Comparison of ENCODE assay signal across 17 cellular contexts in genomic region chr6:28947067-28947765, GRCh38. TPM values are rescaled to one million over a fixed set of nuclear protein-coding genes. Genes with fewer than 3 reads are reported as not detected.
DNase-seq lines count a peak whose midpoint lies in the region; ATAC-seq, FAIRE-seq and TF ChIP-seq lines count a peak whose summit lies in the region.
"Had no signal": no experiment of that assay in that cellular context is flagged by ENCODE, and none has a peak within 500 bp of the region (broad histone marks: within the 10 kb centered on the region; RNA-seq: fewer than 3 reads in every experiment).

No MANE protein-coding gene starts in this region.

- no peaks in the 10 kb centered on the region for H3K27me3 Mint-ChIP-seq in nephron progenitor cell (ENCODE audit: low read depth, poor library complexity)

- peaks cover 34% of the 10 kb centered on the region for H3K9me3 Mint-ChIP-seq in nephron progenitor cell

- peaks cover 0 to 3% of the 10 kb centered on the region in 2 experiments; a peak in 1 of 5 replicates for H3K27me3 ChIP-seq in HepG2 (ENCODE audit: control insufficient read depth in 1 of 2, insufficient read depth in 2 of 2, low read length in 2 of 2)
- H3K27me3 ChIP-seq in right lobe of liver = no peaks in the 10 kb centered on the region
- no peaks in the 10 kb centered on the region for H3K27me3 ChIP-seq in RWPE2 (ENCODE audit: insufficient read depth, poor library complexity, severe bottlenecking)
- H3K27me3 ChIP-seq: Peyer's patch had no signal

- peak overlapping the region; percentile 0 for H3K27ac Mint-ChIP-seq in nephron progenitor cell

- H3K4me3 ChIP-seq in HepG2 (replicated peaks in 1 of 3; ENCODE audit: insufficient read depth in 1 of 3, low read depth in 2 of 3, low read length in 3 of 3) = peak overlapping the region in 1 of 3 experiments; percentile 23; a peak in 1 of 6 replicates
- H3K4me3 ChIP-seq in right lobe of liver = no peak overlapping the region
- H3K4me3 ChIP-seq in RWPE2 (ENCODE audit: severe bottlenecking) = no peak overlapping the region
- H3K4me3 ChIP-seq: GM12878, Peyer's patch had no signal

- WGBS in HepG2 (ENCODE audit: low lambda C conversion rate) = 66% methylated on average over 6 of the region's 6 CpGs
- WGBS in right lobe of liver (ENCODE audit: insufficient coverage, low coverage, low lambda C conversion rate, missing lambda C conversion rate) = 81% methylated on average over 2 of the region's 6 CpGs

- no peaks in the 10 kb centered on the region for H4K20me1 ChIP-seq in HepG2 (ENCODE audit: insufficient read depth, low read length)

- CTCF ChIA-PET in HepG2 (lab: Yijun Ruan, JAX; ENCODE audit: low intra/inter-chr PET ratio, low total read pairs) = no interaction called here

- TF ChIP-seq EP300 in HepG2 (IDR thresholded peaks at IDR 0.05; ENCODE audit: low read depth in 2 of 2, low read length in 2 of 2) (no peak), HepG2 (CRISPR knock-in tag; IDR thresholded peaks at IDR 0.05; ENCODE audit: borderline replicate concordance) (no peak)

- intact Hi-C loops in HepG2 (cut with micrococcal nuclease; ENCODE audit: unreplicated experiment) (no loop called here), right lobe of liver (cut with DNase I) (no loop called here)

- no peak overlapping the region for H3K4me3 Mint-ChIP-seq in nephron progenitor cell

- 0 out of 2 replicates have a peak overlapping the region, but pooled peaks have one; percentile 52 for H3K9ac ChIP-seq in HepG2 (ENCODE audit: insufficient read depth, low read depth, low read length)
- H3K9ac ChIP-seq: SK-N-SH had no signal

- no peak overlapping the region for H2AFZ ChIP-seq in HepG2 (ENCODE audit: low read length)

- DNase-seq in HepG2 (ENCODE audit: low spot score) (no peak), right lobe of liver (no peak), RWPE2 (ENCODE audit: low spot score) (no peak), nephron progenitor cell (no peak), 8988T (no peak), NK-92 (lab: John Stamatoyannopoulos, UW; ENCODE audit: unreplicated experiment) (no peak), OCI-M1 (lab: John Stamatoyannopoulos, UW) (no peak)
- DNase-seq: C1 segment of cervical spinal cord, DND-41, KBM-7, NCI-H1417 treated with DMSO at 0.1 percent for 48 hours, NCI-H1930, NCI-H748 treated with DMSO at 0.1 percent for 48 hours, Peyer's patch, SK-N-SH had no signal

- TF ChIP-seq RAD21 in HepG2 (CRISPR knock-in tag; IDR thresholded peaks at IDR 0.05) = no peak

- no peaks in the 10 kb centered on the region for H3K79me2 ChIP-seq in HepG2 (ENCODE audit: insufficient read depth, low read length)

- H3K36me3 ChIP-seq in HepG2 (replicated peaks in 1 of 2; ENCODE audit: control insufficient read depth in 1 of 2, insufficient read depth in 2 of 2, low read length in 2 of 2) (no peaks in the 10 kb centered on the region), right lobe of liver (no peaks in the 10 kb centered on the region), RWPE2 (ENCODE audit: low read depth) (no peaks in the 10 kb centered on the region)
- H3K36me3 ChIP-seq: Peyer's patch had no signal

- POLR2A ChIA-PET in HepG2 (lab: Yijun Ruan, JAX) = interaction anchor here (1.1 to 2.6 kb wide), 4 partner anchors 24 to 81 kb away, joined by 5 to 17 read pairs (median 10); partner anchors contain the start of gene TRIM27

- H3K27ac ChIP-seq in HepG2 (ENCODE audit: extremely low read length, insufficient read depth, low read length) (peak overlapping the region; percentile 54), right lobe of liver (no peak overlapping the region), RWPE2 (ENCODE audit: poor library complexity, severe bottlenecking) (peak overlapping the region; percentile 80)
- H3K27ac ChIP-seq: Peyer's patch had no signal

- H3K9me3 ChIP-seq in HepG2 (ENCODE audit: low read length) (no peaks in the 10 kb centered on the region), right lobe of liver (no peaks in the 10 kb centered on the region), RWPE2 (ENCODE audit: severe bottlenecking) (no peaks in the 10 kb centered on the region)
- H3K9me3 ChIP-seq: Peyer's patch, SK-N-SH had no signal

- in situ Hi-C loops in HepG2 (cut with HindIII; ENCODE audit: extremely low pct_ligation_motif_present, low pct_unique_long_range_greater_than_20kb) = no loop called here

- TF ChIP-seq POLR2A in HepG2 (IDR thresholded peaks at IDR 0.05; ENCODE audit: insufficient read depth in 1 of 2, low read depth in 2 of 2, low read length in 2 of 2) (no peak), right lobe of liver (IDR thresholded peaks at IDR 0.05) (no peak)

- TF ChIP-seq CTCF in HepG2 (CRISPR knock-in tag; IDR thresholded peaks at IDR 0.05) (no peak), right lobe of liver (IDR thresholded peaks at IDR 0.05) (no peak), RWPE2 (IDR thresholded peaks at IDR 0.05; ENCODE audit: poor library complexity, severe bottlenecking) (no peak), nephron progenitor cell (IDR thresholded peaks at IDR 0.05) (no peak)

- peaks cover 12% of the 10 kb centered on the region for H3K36me3 Mint-ChIP-seq in nephron progenitor cell (ENCODE audit: low read depth)

- H3K4me2 ChIP-seq in HepG2 (ENCODE audit: low read depth, low read length) = peak overlapping the region; percentile 58
- H3K4me2 ChIP-seq: SK-N-SH had no signal

- ATAC-seq in HepG2 (no peak), right lobe of liver (no peak), RWPE2 (ENCODE audit: low read depth) (no peak)
- ATAC-seq: GM12878 had no signal

- BruUV-seq in HepG2 (replicated peaks; lab: Mats Ljungman, UMichigan) = no TSS peak

- peaks cover 45% of the 10 kb centered on the region for H3K4me1 Mint-ChIP-seq in nephron progenitor cell

- H3K4me1 ChIP-seq in HepG2 (ENCODE audit: insufficient read depth, low read length) (peaks cover 73% of the 10 kb centered on the region), right lobe of liver (peaks cover 0 to 9% (median 0%) of the 10 kb centered on the region in 4 donors), RWPE2 (ENCODE audit: insufficient read depth, poor library complexity, severe bottlenecking) (peaks cover 18% of the 10 kb centered on the region)

- no peak for FAIRE-seq in HepG2 (lab: Jason Lieb, UNC)
- FAIRE-seq: G401.6, GM12878 had no signal

TF ChIP-seq in HepG2, 621 proteins besides CTCF, POLR2A, EP300 and RAD21 (continues in another document):
- TF ChIP-seq NR2C2 (CRISPR knock-in tag; IDR thresholded peaks at IDR 0.05; ENCODE audit: borderline replicate concordance) = no peak

RNA-seq across cellular contexts. Expression of gene TRIM27, which starts 23.4 kb away (rescaled TPM):
- 79.0 and 88.6 TPM in 2 replicates for total RNA-seq in HepG2 (2016; rRNA removed; fragmentation: Illumina TruSeq; extraction: Trizol)
- 14.2 and 14.7 TPM in 2 replicates for total RNA-seq in HepG2 (2016; cell fraction: cytosol; rRNA removed; fragmentation: Illumina TruSeq; extraction: Trizol; ENCODE audit: low read depth)
- 82.1 and 84.2 TPM in 2 replicates for total RNA-seq in HepG2 (2016; cell fraction: insoluble cytoplasmic fraction; rRNA removed; fragmentation: Illumina TruSeq; extraction: Trizol)
- 35.6 and 36.2 TPM in 2 replicates for total RNA-seq in HepG2 (2016; cell fraction: membrane; rRNA removed; fragmentation: Illumina TruSeq; extraction: Trizol)
- 86.3 and 102 TPM in 2 replicates for total RNA-seq in HepG2 (2016; cell fraction: nucleus; rRNA removed; fragmentation: Illumina TruSeq; extraction: Trizol)
- 108 and 112 TPM in 2 replicates for polyA plus RNA-seq in HepG2 (2011; rRNA removed)
- 79.8 and 88.4 TPM in 2 replicates for polyA plus RNA-seq in HepG2 (2011; cell fraction: cytosol; rRNA removed)
- polyA plus RNA-seq in HepG2 (2011; cell fraction: nucleus; rRNA removed) = 158 and 172 TPM in 2 replicates
- polyA plus RNA-seq in HepG2 (2012) = 57.6 and 68.7 TPM in 2 replicates
- polyA plus RNA-seq in HepG2 (2016; cell fraction: cytosol; fragmentation: Illumina TruSeq; extraction: Trizol; ENCODE audit: low read depth) = 6.2 and 6.6 TPM in 2 replicates
- polyA plus RNA-seq in HepG2 (2016; cell fraction: insoluble cytoplasmic fraction; fragmentation: Illumina TruSeq; extraction: Trizol; ENCODE audit: low read depth) = 74.5 and 78.1 TPM in 2 replicates
- polyA plus RNA-seq in HepG2 (2016; cell fraction: membrane; fragmentation: Illumina TruSeq; extraction: Trizol; ENCODE audit: low read depth) = 14.8 and 17.7 TPM in 2 replicates
- polyA plus RNA-seq in HepG2 (2016; cell fraction: nucleus; fragmentation: Illumina TruSeq; extraction: Trizol; ENCODE audit: insufficient read depth, low read depth) = 88.3 and 97.6 TPM in 2 replicates
- polyA minus RNA-seq in HepG2 (2011; rRNA and poly(A)+ RNA removed; ENCODE audit: low replicate concordance) = 155 and 156 TPM in 2 replicates
- 47.8 and 51.6 TPM in 2 replicates for polyA minus RNA-seq in HepG2 (2011; cell fraction: cytosol; rRNA and poly(A)+ RNA removed)
- polyA minus RNA-seq in HepG2 (2011; cell fraction: nucleus; rRNA and poly(A)+ RNA removed) = 183 and 209 TPM in 2 replicates
- 10 to 100 TPM; 31.5 to 54.8 (median 36.7) TPM for total RNA-seq in right lobe of liver

RNA-seq across cellular contexts. Expression of gene ZNF311, which starts 57.9 kb away (rescaled TPM):
- total RNA-seq in HepG2 (2016; rRNA removed; fragmentation: Illumina TruSeq; extraction: Trizol) (not detected in 2 replicates), right lobe of liver (under 1 TPM; 0.18 to 0.62 (median 0.41) TPM)
- not detected in 2 replicates for total RNA-seq in HepG2 (2016; cell fraction: cytosol; rRNA removed; fragmentation: Illumina TruSeq; extraction: Trizol; ENCODE audit: low read depth)
- total RNA-seq in HepG2 (2016; cell fraction: insoluble cytoplasmic fraction; rRNA removed; fragmentation: Illumina TruSeq; extraction: Trizol) = not detected in 2 replicates
- not detected in 2 replicates for total RNA-seq in HepG2 (2016; cell fraction: membrane; rRNA removed; fragmentation: Illumina TruSeq; extraction: Trizol)
- not detected in 2 replicates for total RNA-seq in HepG2 (2016; cell fraction: nucleus; rRNA removed; fragmentation: Illumina TruSeq; extraction: Trizol)
- polyA plus RNA-seq in HepG2 (2011; rRNA removed) = not detected in 2 replicates
- polyA plus RNA-seq in HepG2 (2011; cell fraction: cytosol; rRNA removed) = not detected in 2 replicates
- not detected in 2 replicates for polyA plus RNA-seq in HepG2 (2011; cell fraction: nucleus; rRNA removed)
- polyA plus RNA-seq in HepG2 (2012) = not detected in 2 replicates
- polyA plus RNA-seq in HepG2 (2016; cell fraction: cytosol; fragmentation: Illumina TruSeq; extraction: Trizol; ENCODE audit: low read depth) = not detected in 2 replicates
- polyA plus RNA-seq in HepG2 (2016; cell fraction: insoluble cytoplasmic fraction; fragmentation: Illumina TruSeq; extraction: Trizol; ENCODE audit: low read depth) = not detected in 2 replicates
- not detected in 2 replicates for polyA plus RNA-seq in HepG2 (2016; cell fraction: membrane; fragmentation: Illumina TruSeq; extraction: Trizol; ENCODE audit: low read depth)
- not detected in 2 replicates for polyA plus RNA-seq in HepG2 (2016; cell fraction: nucleus; fragmentation: Illumina TruSeq; extraction: Trizol; ENCODE audit: insufficient read depth, low read depth)
- 1.1 TPM in 1 of 2 replicates, not detected in the other for polyA minus RNA-seq in HepG2 (2011; rRNA and poly(A)+ RNA removed; ENCODE audit: low replicate concordance)
- not detected in 2 replicates for polyA minus RNA-seq in HepG2 (2011; cell fraction: cytosol; rRNA and poly(A)+ RNA removed)
- polyA minus RNA-seq in HepG2 (2011; cell fraction: nucleus; rRNA and poly(A)+ RNA removed) = not detected in 2 replicates
- total RNA-seq: GM12878 had no signal

Comparison
In these comparisons a context has a peak if more than half of its experiments do, and no peak if none do; other contexts are left out.
1. H3K27ac ChIP-seq: peak in HepG2 (single experiment) and RWPE2 (single experiment); none in right lobe of liver (0 of 3).